ENCODE assay signal across 6 cellular contexts in genomic region chr17:41810659-41811548, GRCh38. TPM values are rescaled to one million over a fixed set of nuclear protein-coding genes. Genes with fewer than 3 reads are reported as not detected.
DNase-seq lines count a peak whose midpoint lies in the region; ATAC-seq and TF ChIP-seq lines count a peak whose summit lies in the region.

No MANE protein-coding gene starts in this region.

- TF ChIP-seq CTCF in BE2C (IDR thresholded peaks at IDR 0.05; ENCODE audit: low read depth, low read length) (no peak), heart right ventricle (IDR thresholded peaks at IDR 0.05) (no peak), tibial artery (IDR thresholded peaks at IDR 0.05) (no peak)

- H3K27me3 ChIP-seq in BE2C: no peaks in the 10 kb centered on the region
- H3K27me3 ChIP-seq in NT2/D1 (ENCODE audit: insufficient read depth, insufficient read length): no peaks in the 10 kb centered on the region
- H3K27me3 ChIP-seq in heart right ventricle: peaks cover 0 to 32% (median 0%) of the 10 kb centered on the region in 7 donors
- H3K27me3 ChIP-seq in tibial artery: no peaks in the 10 kb centered on the region

- H3K4me3 ChIP-seq in BE2C (ENCODE audit: low read depth, low read length): peak overlapping the region; percentile 99
- H3K4me3 ChIP-seq in NT2/D1 (ENCODE audit: insufficient read length, low read depth): peak overlapping the region; percentile 87
- H3K4me3 ChIP-seq in heart right ventricle: peak overlapping the region; percentile 38 to 97 (median 74)
- H3K4me3 ChIP-seq in tibial artery: peak overlapping the region; percentile 59 to 84

- ATAC-seq in heart right ventricle: peak in 2 of 8 donors; percentile 5 to 6

- no peaks in the 10 kb centered on the region for H3K4me1 ChIP-seq in BE2C
- H3K4me1 ChIP-seq in NT2/D1 (ENCODE audit: insufficient read depth, insufficient read length): peaks cover 13% of the 10 kb centered on the region
- H3K4me1 ChIP-seq in heart right ventricle: peaks cover 6 to 35% (median 31%) of the 10 kb centered on the region in 9 donors
- H3K4me1 ChIP-seq in tibial artery: peaks cover 0 to 40% (median 31%) of the 10 kb centered on the region in 4 donors

- intact Hi-C loops in heart right ventricle (cut with DNase I) (loop anchor here in 2 of 10 donors (2.0 to 5.0 kb wide), 2 partner anchors 39 to 50 kb away; no protein-coding TSS in a partner anchor), tibial artery (cut with DNase I; ENCODE audit: low total_unique reads) (loop anchor here (10.0 kb wide), 1 partner anchor 54 kb away; the partner anchor contains the start of gene KLHL11)

- peak overlapping the region; percentile 91 for H3K9ac ChIP-seq in NT2/D1 (ENCODE audit: insufficient read length, low read depth)

- 28 to 30% methylated on average over 58 of the region's 58 CpGs for WGBS in heart right ventricle, 2 donors

- peaks cover 22% of the 10 kb centered on the region for H3K36me3 ChIP-seq in BE2C
- peaks cover 48% of the 10 kb centered on the region for H3K36me3 ChIP-seq in NT2/D1 (ENCODE audit: insufficient read depth, insufficient read length, low read length)
- peaks cover 0 to 9% (median 0%) of the 10 kb centered on the region in 9 donors for H3K36me3 ChIP-seq in heart right ventricle
- peaks cover 0 to 19% (median 6%) of the 10 kb centered on the region in 3 donors for H3K36me3 ChIP-seq in tibial artery

- peak; percentile 50 for DNase-seq in BE2C
- no peak for DNase-seq in NT2/D1 (ENCODE audit: low read depth, low spot score)
- DNase-seq in heart right ventricle: no peak
- no peak for DNase-seq in tibial artery
- no peak for DNase-seq in stimulated activated CD4-positive, alpha-beta T cell treated with anti-CD3 and anti-CD28 coated beads, Interleukin-2, amount 100 ng/mL, for 48 hours
- DNase-seq in putamen (ENCODE audit: low spot score): no peak

- H3K9me3 ChIP-seq in BE2C (no peaks in the 10 kb centered on the region), NT2/D1 (ENCODE audit: insufficient read depth, low read length) (no peaks in the 10 kb centered on the region), heart right ventricle (no peaks in the 10 kb centered on the region), tibial artery (no peaks in the 10 kb centered on the region)

- peak overlapping the region; percentile 17 to 82 (median 74) for H3K27ac ChIP-seq in heart right ventricle
- peak overlapping the region; percentile 78 to 80 for H3K27ac ChIP-seq in tibial artery

RNA-seq across cellular contexts. Expression of gene P3H4, which starts 0.8 kb away (rescaled TPM):
- polyA plus RNA-seq in BE2C (2012; ENCODE audit: insufficient read depth, insufficient read length, low read depth): 206 TPM
- total RNA-seq in heart right ventricle: 1 to 10 TPM; 2.0 to 7.5 (median 3.8) TPM
- polyA plus RNA-seq in heart right ventricle: 1 to 10 TPM; 5.6 to 7.3 TPM

RNA-seq across cellular contexts. Expression of gene FKBP10, which starts 1.9 kb away (rescaled TPM):
- 708 TPM for polyA plus RNA-seq in BE2C (2012; ENCODE audit: insufficient read depth, insufficient read length, low read depth)
- 10 to 100 TPM in 4 of 10 donors, 1 to 10 TPM in 6; 4.8 to 31.8 (median 8.7) TPM for total RNA-seq in heart right ventricle
- polyA plus RNA-seq in heart right ventricle: 10 to 100 TPM; 27.8 to 29.3 TPM

RNA-seq across cellular contexts. Expression of gene JUP, which starts 24.4 kb away (rescaled TPM):
- polyA plus RNA-seq in BE2C (2012; ENCODE audit: insufficient read depth, insufficient read length, low read depth): 267 TPM
- total RNA-seq in heart right ventricle: 100 to 1,000 TPM; 113 to 217 (median 156) TPM
- 10 to 100 TPM; 80.2 to 95.8 TPM for polyA plus RNA-seq in heart right ventricle

RNA-seq across cellular contexts. Expression of gene NT5C3B, which starts 25.1 kb away (rescaled TPM):
- polyA plus RNA-seq in BE2C (2012; ENCODE audit: insufficient read depth, insufficient read length, low read depth): 183 TPM
- total RNA-seq in heart right ventricle: 10 to 100 TPM; 14.5 to 25.0 (median 20.5) TPM
- 10 to 100 TPM; 42.1 to 48.5 TPM for polyA plus RNA-seq in heart right ventricle

RNA-seq across cellular contexts. Expression of gene KLHL10, which starts 26.7 kb away (rescaled TPM):
- not detected for polyA plus RNA-seq in BE2C (2012; ENCODE audit: insufficient read depth, insufficient read length, low read depth)
- under 1 TPM in 4 of 10 donors, not detected in 6; 0.12 to 0.25 (median 0.18) TPM for total RNA-seq in heart right ventricle
- polyA plus RNA-seq in heart right ventricle: under 1 TPM in 1 of 2 donors, not detected in 1; 0.01 TPM
